Comparison of ENCODE assay signal across 11 cellular contexts in genomic region chr22:31102441-31103081, GRCh38. TPM values are rescaled to one million over a fixed set of nuclear protein-coding genes. Genes with fewer than 3 reads are reported as not detected.
DNase-seq lines count a peak whose midpoint lies in the region; ATAC-seq, FAIRE-seq and TF ChIP-seq lines count a peak whose summit lies in the region.
"Had no signal": no experiment of that assay in that cellular context is flagged by ENCODE, and none has a peak within 500 bp of the region (broad histone marks: within the 10 kb centered on the region; RNA-seq: fewer than 3 reads in every experiment).

No MANE protein-coding gene starts in this region.

- DNase-seq in H54 (ENCODE audit: insufficient read length, low spot score) (peak; percentile 58), astrocyte of the hippocampus (ENCODE audit: low read depth, low spot score) (peak; percentile 73), hepatic stellate cell (ENCODE audit: low spot score) (peak; percentile 93), smooth muscle cell (lab: John Stamatoyannopoulos, UW; ENCODE audit: unreplicated experiment) (peak; percentile 70), cerebellar nuclear complex (lab: John Stamatoyannopoulos, UW) (no peak), HuH-7.5 (ENCODE audit: low spot score) (no peak)
- DNase-seq in stimulated activated CD4-positive, alpha-beta T cell treated with anti-CD3 and anti-CD28 coated beads, Interleukin-1b, Interleukin-23, amount 100 ng/mL, for 48 hours, result no peak
- DNase-seq: activated naive CD8-positive, alpha-beta T cell treated with anti-CD3 and anti-CD28 coated beads, Interleukin-2, amount 10 ng/mL, durations not matched to agents 7 days and 5 days had no signal

- ATAC-seq in GM18867 (IDR thresholded peaks at IDR 0.05; ENCODE audit: unreplicated experiment), result no peak

- H3K79me2 ChIP-seq in smooth muscle cell (ENCODE audit: low read depth), result peaks cover 16% of the 10 kb centered on the region

- H3K4me2 ChIP-seq in smooth muscle cell, result peak overlapping the region; percentile 8

- H3K4me3 ChIP-seq in smooth muscle cell, result no peak overlapping the region
- H3K4me3 ChIP-seq: SK-N-MC had no signal

- peaks cover 4% of the 10 kb centered on the region for H3K4me1 ChIP-seq in smooth muscle cell (ENCODE audit: low read depth)

- peak overlapping the region; percentile 13 for H3K9ac ChIP-seq in smooth muscle cell (ENCODE audit: low read depth)

- peaks cover 44% of the 10 kb centered on the region for H3F3A ChIP-seq in smooth muscle cell (ENCODE audit: low read depth)

- 10% methylated on average over 6 of the region's 8 CpGs for WGBS in smooth muscle cell (ENCODE audit: low lambda C conversion rate)

- no peaks in the 10 kb centered on the region for H3K27me3 ChIP-seq in smooth muscle cell (ENCODE audit: low read depth)

- no peak overlapping the region for H2AFZ ChIP-seq in smooth muscle cell (ENCODE audit: low read depth)

- H3K9me3 ChIP-seq in smooth muscle cell (replicated peaks; ENCODE audit: low read depth), result no peaks in the 10 kb centered on the region

- H3K36me3 ChIP-seq in smooth muscle cell (ENCODE audit: low read depth), result no peaks in the 10 kb centered on the region

- peak overlapping the region; percentile 90 for H3K27ac ChIP-seq in smooth muscle cell (ENCODE audit: low read depth)
- H3K27ac ChIP-seq: SK-N-MC had no signal

- no peak for FAIRE-seq in H54 (lab: Jason Lieb, UNC)

- TF ChIP-seq CTCF in smooth muscle cell (IDR thresholded peaks at IDR 0.05; ENCODE audit: borderline replicate concordance, insufficient read depth, poor library complexity, severe bottlenecking), result no peak

- peaks cover 35% of the 10 kb centered on the region for H4K20me1 ChIP-seq in smooth muscle cell (ENCODE audit: low read depth)

- TF ChIP-seq POLR2A in H54 (IDR thresholded peaks at IDR 0.05; ENCODE audit: low read depth, low read length), result no peak

RNA-seq across cellular contexts. Expression of gene SELENOM, which starts 4.8 kb away (rescaled TPM):
- 450 and 487 TPM in 2 replicates for total RNA-seq in smooth muscle cell
- polyA plus RNA-seq in smooth muscle cell, result 547 and 600 TPM in 2 replicates

RNA-seq across cellular contexts. Expression of gene INPP5J, which starts 20.2 kb away (rescaled TPM):
- 1.2 TPM in 2 replicates for total RNA-seq in smooth muscle cell
- 0.66 and 2.1 TPM in 2 replicates for polyA plus RNA-seq in smooth muscle cell

RNA-seq across cellular contexts. Expression of gene SMTN, which starts 21.4 kb away (rescaled TPM):
- 46.2 and 58.6 TPM in 2 replicates for total RNA-seq in smooth muscle cell
- 108 and 122 TPM in 2 replicates for polyA plus RNA-seq in smooth muscle cell

RNA-seq across cellular contexts. Expression of gene PLA2G3, which starts 37.7 kb away (rescaled TPM):
- 0.04 and 0.09 TPM in 2 replicates for total RNA-seq in smooth muscle cell
- polyA plus RNA-seq in smooth muscle cell, result 0.80 TPM in 1 of 2 replicates, not detected in the other
- total RNA-seq: activated naive CD8-positive, alpha-beta T cell treated with anti-CD3 and anti-CD28 coated beads, Interleukin-2, amount 10 ng/mL, durations not matched to agents 7 days and 5 days had no signal
- polyA plus RNA-seq: neural cell had no signal

RNA-seq across cellular contexts. Expression of gene RNF185, which starts 57.4 kb away (rescaled TPM):
- 39.8 and 40.2 TPM in 2 replicates for total RNA-seq in smooth muscle cell
- polyA plus RNA-seq in smooth muscle cell, result 41.8 and 45.0 TPM in 2 replicates

Comparison
In these comparisons a context has a peak if more than half of its experiments do, and no peak if none do; other contexts are left out.
1. DNase-seq: peak in H54 (single experiment), astrocyte of the hippocampus (single experiment), hepatic stellate cell (single experiment) and smooth muscle cell (single experiment); none in cerebellar nuclear complex (0 of 2), HuH-7.5 (single experiment) and stimulated activated CD4-positive, alpha-beta T cell treated with anti-CD3 and anti-CD28 coated beads, Interleukin-1b, Interleukin-23, amount 100 ng/mL, for 48 hours (single experiment).